Comparison of ENCODE assay signal across 12 cellular contexts in genomic region chr12:13195244-13195643, GRCh38. TPM values are rescaled to one million over a fixed set of nuclear protein-coding genes. Genes with fewer than 3 reads are reported as not detected.
DNase-seq lines count a peak whose midpoint lies in the region; ATAC-seq, FAIRE-seq and TF ChIP-seq lines count a peak whose summit lies in the region.
"Had no signal": no experiment of that assay in that cellular context is flagged by ENCODE, and none has a peak within 500 bp of the region (broad histone marks: within the 10 kb centered on the region; RNA-seq: fewer than 3 reads in every experiment).

No MANE protein-coding gene starts in this region.

- H3K4me1 ChIP-seq in astrocyte (ENCODE audit: insufficient read depth, low read length) (peaks cover 38% of the 10 kb centered on the region), keratinocyte (ENCODE audit: control insufficient read depth, extremely low read depth, insufficient read depth, low read length) (peaks cover 47% of the 10 kb centered on the region), suprapubic skin (peaks cover 54% of the 10 kb centered on the region)

- no peaks in the 10 kb centered on the region for H3K9me3 Mint-ChIP-seq in activated T-cell treated with anti-CD3 and anti-CD28 coated beads, Interleukin-2, amount 50 U/mL, for 72 hours
- peaks cover 2% of the 10 kb centered on the region for H3K9me3 Mint-ChIP-seq in astrocyte (ENCODE audit: unreplicated experiment)

- H3K4me1 Mint-ChIP-seq in activated T-cell treated with anti-CD3 and anti-CD28 coated beads, Interleukin-2, amount 50 U/mL, for 72 hours (ENCODE audit: low read depth), result peaks cover 40% of the 10 kb centered on the region
- H3K4me1 Mint-ChIP-seq in astrocyte (ENCODE audit: low read depth, unreplicated experiment), result peaks cover 54% of the 10 kb centered on the region

- H3K4me3 Mint-ChIP-seq in activated T-cell treated with anti-CD3 and anti-CD28 coated beads, Interleukin-2, amount 50 U/mL, for 72 hours, result peak overlapping the region in 1 of 2 donors; percentile 79
- H3K4me3 Mint-ChIP-seq in astrocyte (ENCODE audit: unreplicated experiment), result no peak overlapping the region

- H3K27me3 Mint-ChIP-seq in activated T-cell treated with anti-CD3 and anti-CD28 coated beads, Interleukin-2, amount 50 U/mL, for 72 hours (ENCODE audit: low read depth), result peaks cover 21% of the 10 kb centered on the region
- no peaks in the 10 kb centered on the region for H3K27me3 Mint-ChIP-seq in astrocyte (ENCODE audit: low read depth, unreplicated experiment)

- no peak for TF ChIP-seq EP300 in suprapubic skin (IDR thresholded peaks at IDR 0.05)

- H3K4me2 ChIP-seq in astrocyte (ENCODE audit: low read length) (peak overlapping the region; percentile 92), keratinocyte (ENCODE audit: control insufficient read depth, extremely low read depth, insufficient read depth, low read depth, low read length) (peak overlapping the region; percentile 83)

- peak overlapping the region; percentile 41 for H3K27ac Mint-ChIP-seq in activated T-cell treated with anti-CD3 and anti-CD28 coated beads, Interleukin-2, amount 50 U/mL, for 72 hours
- peak overlapping the region; percentile 91 for H3K27ac Mint-ChIP-seq in astrocyte (ENCODE audit: unreplicated experiment)
- H3K27ac Mint-ChIP-seq: activated CD8-positive, alpha-beta T cell treated with anti-CD3 and anti-CD28 coated beads, Interleukin-2, amount 10 ng/mL, durations not matched to agents 7 days and 5 days had no signal

- dilution Hi-C loops in keratinocyte (cut with MboI; ENCODE audit: extremely low pct_ligation_motif_present, low sequenced_read_pairs), result no loop called here

- H3K9me3 ChIP-seq in astrocyte (ENCODE audit: insufficient read depth, low read depth, low read length) (no peaks in the 10 kb centered on the region), keratinocyte (ENCODE audit: control insufficient read depth, low read depth, low read length) (no peaks in the 10 kb centered on the region), suprapubic skin (no peaks in the 10 kb centered on the region)

- H3K36me3 Mint-ChIP-seq in activated T-cell treated with anti-CD3 and anti-CD28 coated beads, Interleukin-2, amount 50 U/mL, for 72 hours (ENCODE audit: insufficient read depth in 2 of 2), result no peaks in the 10 kb centered on the region
- peaks cover 2% of the 10 kb centered on the region for H3K36me3 Mint-ChIP-seq in astrocyte (ENCODE audit: low read depth, unreplicated experiment)

- H3K9ac ChIP-seq in astrocyte (ENCODE audit: low read length), result peak overlapping the region; percentile 82
- peak overlapping the region; percentile 98 for H3K9ac ChIP-seq in keratinocyte (ENCODE audit: control insufficient read depth, extremely low read depth, insufficient read depth, low read length)

- no peaks in the 10 kb centered on the region for H3K27me3 ChIP-seq in astrocyte (ENCODE audit: insufficient read depth, low read length)
- no peaks in the 10 kb centered on the region for H3K27me3 ChIP-seq in keratinocyte (ENCODE audit: control insufficient read depth, extremely low read depth, insufficient read depth, low read length)
- no peaks in the 10 kb centered on the region for H3K27me3 ChIP-seq in suprapubic skin

- WGBS in suprapubic skin, result 26% methylated on average over 4 of the region's 4 CpGs

- H3K36me3 ChIP-seq in astrocyte (ENCODE audit: insufficient read depth, low read length) (no peaks in the 10 kb centered on the region), keratinocyte (ENCODE audit: control insufficient read depth in 2 of 2, extremely low read depth in 1 of 2, insufficient read depth in 2 of 2, low read length in 2 of 2) (peaks cover 2 to 14% of the 10 kb centered on the region in 2 experiments), suprapubic skin (no peaks in the 10 kb centered on the region)

- FAIRE-seq in astrocyte (lab: Jason Lieb, UNC), result no peak
- FAIRE-seq in keratinocyte (lab: Jason Lieb, UNC), result peak; percentile 75
- no peak for FAIRE-seq in frontal cortex (lab: Jason Lieb, UNC)

- H3K9me1 ChIP-seq in keratinocyte (ENCODE audit: control insufficient read depth, extremely low read depth, insufficient read depth, low read length), result peaks cover 2% of the 10 kb centered on the region

- H4K20me1 ChIP-seq in astrocyte (ENCODE audit: insufficient read depth, low read length) (peaks cover 7% of the 10 kb centered on the region), keratinocyte (ENCODE audit: control insufficient read depth, extremely low read depth, insufficient read depth, low read length) (no peaks in the 10 kb centered on the region)

- ATAC-seq in activated T-cell treated with anti-CD3 and anti-CD28 coated beads, Interleukin-2, amount 50 U/mL, for 72 hours (replicated peaks in 1 of 2), result no peak
- ATAC-seq in HG03439 (IDR thresholded peaks at IDR 0.05; ENCODE audit: unreplicated experiment), result no peak

- H3K4me3 ChIP-seq in astrocyte (ENCODE audit: insufficient read depth, low read depth, low read length) (no peak overlapping the region), keratinocyte (ENCODE audit: control insufficient read depth in 2 of 3, extremely low read depth in 1 of 3, insufficient read depth in 2 of 3, low read depth in 1 of 3, low read length in 3 of 3) (no peak overlapping the region), suprapubic skin (no peak overlapping the region)

- H2AFZ ChIP-seq in astrocyte (ENCODE audit: low read depth, low read length) (no peak overlapping the region), keratinocyte (ENCODE audit: control insufficient read depth, low read length) (no peak overlapping the region)

- H3K79me2 ChIP-seq in astrocyte (ENCODE audit: insufficient read depth, low read length) (peaks cover 37% of the 10 kb centered on the region), keratinocyte (ENCODE audit: control insufficient read depth, insufficient read depth, low read length) (peaks cover 37% of the 10 kb centered on the region)

- H3K27ac ChIP-seq in astrocyte (ENCODE audit: low read depth, low read length) (peak overlapping the region; percentile 97), keratinocyte (ENCODE audit: control insufficient read depth, insufficient read depth, low read length) (peak overlapping the region; percentile 99), suprapubic skin (peak overlapping the region; percentile 97)
- H3K27ac ChIP-seq: HL-60 had no signal

- no peak for TF ChIP-seq POLR2A in suprapubic skin (IDR thresholded peaks at IDR 0.05)

- TF ChIP-seq CTCF in astrocyte (IDR thresholded peaks at IDR 0.05; ENCODE audit: insufficient read depth, low read depth, low read length), result no peak
- no peak for TF ChIP-seq CTCF in keratinocyte (optimal IDR thresholded peaks at IDR 0.05 in 1 of 3, IDR thresholded peaks at IDR 0.05 in 1 of 3, conservative IDR thresholded peaks at IDR 0.05 in 1 of 3; ENCODE audit: extremely low read depth in 1 of 3, insufficient read depth in 2 of 3, low read length in 3 of 3)
- TF ChIP-seq CTCF in suprapubic skin (IDR thresholded peaks at IDR 0.05), result no peak

- DNase-seq in activated T-cell treated with anti-CD3 and anti-CD28 coated beads, Interleukin-2, amount 50 U/mL, for 72 hours, result no peak
- no peak for DNase-seq in activated T-cell treated with anti-CD3 and anti-CD28 coated beads for 4 hours
- DNase-seq in astrocyte (ENCODE audit: low read depth), result no peak
- DNase-seq in keratinocyte (ENCODE audit: low read depth, low spot score), result no peak
- no peak for DNase-seq in suprapubic skin (ENCODE audit: low spot score in 2 of 2)
- DNase-seq in frontal cortex (ENCODE audit: low spot score in 2 of 2), result no peak
- DNase-seq in kidney glomerular epithelial cell (lab: John Stamatoyannopoulos, UW), result no peak
- DNase-seq: activated CD8-positive, alpha-beta T cell treated with anti-CD3 and anti-CD28 coated beads, Interleukin-2, amount 10 ng/mL, durations not matched to agents 7 days and 5 days; anterior cingulate cortex; NCI-H510A treated with DMSO at 0.1 percent for 48 hours had no signal

RNA-seq across cellular contexts. Expression of gene EMP1, which starts 1.3 kb away (rescaled TPM):
- total RNA-seq in activated T-cell treated with anti-CD3 and anti-CD28 coated beads, Interleukin-2, amount 50 U/mL, for 72 hours, result 10 to 100 TPM in 1 of 2 donors, 1 to 10 TPM in 1; 4.2 to 19.2 TPM
- 57.6 and 71.7 TPM in 2 replicates for total RNA-seq in astrocyte
- 356 to 610 TPM (median 583 TPM) in 3 replicates for polyA plus RNA-seq in keratinocyte
- 96.0 TPM for polyA plus RNA-seq in keratinocyte (2011; ENCODE audit: low read depth)
- 120 and 273 TPM in 2 replicates for polyA plus RNA-seq in keratinocyte (2011; cell fraction: cytosol; rRNA removed)
- polyA plus RNA-seq in keratinocyte (2011; cell fraction: nucleus; rRNA removed), result 717 and 740 TPM in 2 replicates
- 229 and 605 TPM in 2 replicates for polyA plus RNA-seq in keratinocyte (2012; ENCODE audit: low replicate concordance)
- polyA minus RNA-seq in keratinocyte, result 709 to 1,030 TPM (median 926 TPM) in 3 replicates
- 113 TPM for polyA minus RNA-seq in keratinocyte (2011; cell fraction: cytosol; rRNA and poly(A)+ RNA removed)
- 252 and 568 TPM in 2 replicates for polyA minus RNA-seq in keratinocyte (2011; cell fraction: nucleus; rRNA and poly(A)+ RNA removed)
- 1,000 to 10,000 TPM in 2 of 4 donors, 100 to 1,000 TPM in 2; 569 to 2,226 (median 1,259) TPM for total RNA-seq in suprapubic skin
- 2.4 TPM for total RNA-seq in frontal cortex
